Comparison of ENCODE assay signal across 8 cellular contexts in the genomic region with DNA sequence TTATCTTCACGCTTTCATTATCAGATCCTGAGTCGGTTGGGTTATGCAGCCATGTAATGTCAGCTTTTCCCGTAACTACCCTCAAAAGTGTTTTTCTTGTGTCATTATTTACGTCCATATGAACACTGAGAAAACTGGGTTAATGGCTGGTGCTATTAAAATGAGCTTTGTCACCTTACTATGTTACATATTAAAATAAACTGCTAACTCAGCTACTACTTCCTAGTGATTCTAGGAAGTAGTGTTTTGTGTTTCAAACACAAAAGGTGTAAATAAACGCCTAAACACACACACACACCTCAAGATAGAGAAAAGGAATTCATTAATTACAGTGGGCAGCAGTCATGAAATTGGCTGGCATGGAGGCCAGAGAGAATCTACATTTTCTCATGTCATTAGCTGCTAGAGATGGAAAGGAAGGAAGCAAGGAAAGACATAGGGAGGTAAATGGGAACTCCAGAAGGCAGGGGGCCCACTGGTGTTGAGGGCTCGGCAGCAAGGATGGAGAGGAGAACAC. TPM values are rescaled to one million over a fixed set of nuclear protein-coding genes. Genes with fewer than 3 reads are reported as not detected.
DNase-seq lines count a peak whose midpoint lies in the region; ATAC-seq and TF ChIP-seq lines count a peak whose summit lies in the region.

No MANE protein-coding gene starts in this region.

- CTCF ChIA-PET in MCF 10A (lab: Yijun Ruan, JAX): interaction anchor here (0.6 to 3.5 kb wide), 35 partner anchors 9 to 629 kb away, joined by 3 to 25 read pairs (median 4); partner anchors contain the start of genes AJUBA, HAUS4 and RBM23

- H3K27me3 ChIP-seq in breast epithelium (no peaks in the 10 kb centered on the region), left lung (no peaks in the 10 kb centered on the region), vagina (no peaks in the 10 kb centered on the region)

- ATAC-seq in left lung: peak; percentile 4

- TF ChIP-seq CTCF in breast epithelium (IDR thresholded peaks at IDR 0.05): no peak
- TF ChIP-seq CTCF in MCF 10A (IDR thresholded peaks at IDR 0.05; ENCODE audit: unreplicated experiment): no peak
- no peak for TF ChIP-seq CTCF in left lung (IDR thresholded peaks at IDR 0.05)
- no peak for TF ChIP-seq CTCF in vagina (IDR thresholded peaks at IDR 0.05)

- H3K4me1 ChIP-seq in breast epithelium: peaks cover 3 to 11% of the 10 kb centered on the region in 2 donors
- peaks cover 6 to 37% of the 10 kb centered on the region in 2 donors for H3K4me1 ChIP-seq in left lung
- H3K4me1 ChIP-seq in vagina: peaks cover 30% of the 10 kb centered on the region

- peaks cover 31% of the 10 kb centered on the region for H3K36me3 Mint-ChIP-seq in MCF 10A (ENCODE audit: insufficient read depth, unreplicated experiment)
- peaks cover 30% of the 10 kb centered on the region for H3K36me3 Mint-ChIP-seq in activated naive CD8-positive, alpha-beta T cell treated with anti-CD3 and anti-CD28 coated beads for 36 hours

- H3K36me3 ChIP-seq in breast epithelium (peaks cover 3% of the 10 kb centered on the region), left lung (peaks cover 0 to 17% of the 10 kb centered on the region in 2 donors), vagina (peaks cover 0 to 11% of the 10 kb centered on the region in 2 donors)

- H3K27ac Mint-ChIP-seq in MCF 10A (ENCODE audit: low read depth, unreplicated experiment): no peak overlapping the region
- no peak overlapping the region for H3K27ac Mint-ChIP-seq in activated naive CD8-positive, alpha-beta T cell treated with anti-CD3 and anti-CD28 coated beads for 36 hours

- H3K27ac ChIP-seq in breast epithelium (peak overlapping the region; percentile 95 to 97), angular gyrus (ENCODE audit: low read depth, low read length) (peak overlapping the region; percentile 90), left lung (peak overlapping the region; percentile 83 to 85), vagina (peak overlapping the region; percentile 91)

- no peak overlapping the region for H3K4me3 Mint-ChIP-seq in MCF 10A (ENCODE audit: unreplicated experiment)
- H3K4me3 Mint-ChIP-seq in activated naive CD8-positive, alpha-beta T cell treated with anti-CD3 and anti-CD28 coated beads for 36 hours: no peak overlapping the region

- H3K9me3 Mint-ChIP-seq in MCF 10A (ENCODE audit: unreplicated experiment): no peaks in the 10 kb centered on the region
- no peaks in the 10 kb centered on the region for H3K9me3 Mint-ChIP-seq in activated naive CD8-positive, alpha-beta T cell treated with anti-CD3 and anti-CD28 coated beads for 36 hours

- intact Hi-C loops in breast epithelium (cut with DNase I; ENCODE audit: low total_unique reads): loop anchor here (5.0 kb wide), 1 partner anchor 1192 kb away; no protein-coding TSS in a partner anchor
- intact Hi-C loops in MCF 10A (cut with micrococcal nuclease): loop anchor here (1.0 to 2.0 kb wide), 4 partner anchors 27 to 129 kb away; partner anchors contain the start of gene HAUS4
- intact Hi-C loops in left lung (cut with DNase I): no loop called here
- intact Hi-C loops in vagina (cut with DNase I): loop anchor here (5.0 kb wide), 1 partner anchor 52 kb away; the partner anchor contains the start of gene AJUBA

- POLR2A ChIA-PET in MCF 10A (lab: Yijun Ruan, JAX): interaction anchor here (0.6 to 5.8 kb wide), 33 partner anchors 11 to 341 kb away, joined by 3 to 90 read pairs (median 6); partner anchors contain the start of genes ACIN1, AJUBA, C14orf119 and CDH24

- DNase-seq in breast epithelium (ENCODE audit: low spot score in 2 of 2): no peak
- DNase-seq in MCF 10A (ENCODE audit: unreplicated experiment): no peak
- no peak for DNase-seq in left lung
- no peak for DNase-seq in vagina (ENCODE audit: extremely low spot score in 2 of 2)
- no peak for DNase-seq in activated naive CD8-positive, alpha-beta T cell treated with anti-CD3 and anti-CD28 coated beads for 36 hours
- DNase-seq in islet precursor cell: no peak
- DNase-seq in occipital lobe (lab: John Stamatoyannopoulos, UW): no peak

- BruUV-seq in MCF 10A (replicated peaks; lab: Mats Ljungman, UMichigan): no TSS peak

- peaks cover 15% of the 10 kb centered on the region for H3K4me1 Mint-ChIP-seq in MCF 10A (ENCODE audit: insufficient read depth, unreplicated experiment)
- H3K4me1 Mint-ChIP-seq in activated naive CD8-positive, alpha-beta T cell treated with anti-CD3 and anti-CD28 coated beads for 36 hours: peaks cover 31% of the 10 kb centered on the region

- peak overlapping the region; percentile 72 to 95 (median 93) for H3K4me3 ChIP-seq in breast epithelium
- H3K4me3 ChIP-seq in left lung: peak overlapping the region; percentile 27 to 76
- H3K4me3 ChIP-seq in vagina: peak overlapping the region; percentile 17 to 92

- no peaks in the 10 kb centered on the region for H3K27me3 Mint-ChIP-seq in MCF 10A (ENCODE audit: insufficient read depth, unreplicated experiment)
- no peaks in the 10 kb centered on the region for H3K27me3 Mint-ChIP-seq in activated naive CD8-positive, alpha-beta T cell treated with anti-CD3 and anti-CD28 coated beads for 36 hours

- H3K9me3 ChIP-seq in breast epithelium (no peaks in the 10 kb centered on the region), left lung (no peaks in the 10 kb centered on the region), vagina (no peaks in the 10 kb centered on the region)

- TF ChIP-seq POLR2A in breast epithelium (IDR thresholded peaks at IDR 0.05): no peak
- TF ChIP-seq POLR2A in vagina (IDR thresholded peaks at IDR 0.05): no peak

RNA-seq across cellular contexts. Expression of gene PRMT5, which starts 0.7 kb away (rescaled TPM):
- 10 to 100 TPM; 48.6 to 80.6 (median 71.4) TPM for total RNA-seq in breast epithelium
- total RNA-seq in MCF 10A (2022): 175 and 201 TPM in 2 replicates
- 10 to 100 TPM; 48.7 to 73.3 TPM for total RNA-seq in left lung
- 65.6 TPM for total RNA-seq in vagina
- total RNA-seq in activated naive CD8-positive, alpha-beta T cell treated with anti-CD3 and anti-CD28 coated beads for 36 hours: 100 to 1,000 TPM; 169 to 190 TPM
- total RNA-seq in occipital lobe: 39.8 TPM

RNA-seq across cellular contexts. Expression of gene RBM23, which starts 11.0 kb away (rescaled TPM):
- total RNA-seq in breast epithelium (100 to 1,000 TPM in 2 of 3 donors, 10 to 100 TPM in 1; 85.5 to 194 (median 174) TPM), MCF 10A (2022) (57.6 and 60.6 TPM in 2 replicates), left lung (10 to 100 TPM; 64.9 to 81.8 TPM), vagina (68.5 TPM), occipital lobe (78.6 TPM)
- total RNA-seq in activated naive CD8-positive, alpha-beta T cell treated with anti-CD3 and anti-CD28 coated beads for 36 hours: 10 to 100 TPM; 66.2 to 67.2 TPM

RNA-seq across cellular contexts. Expression of gene HAUS4, which starts 27.0 kb away (rescaled TPM):
- total RNA-seq in breast epithelium (10 to 100 TPM; 67.3 to 86.5 (median 68.3) TPM), MCF 10A (2022) (39.0 and 44.4 TPM in 2 replicates), left lung (10 to 100 TPM; 47.6 to 51.4 TPM), vagina (65.6 TPM), occipital lobe (20.9 TPM)
- 10 to 100 TPM; 51.9 to 53.6 TPM for total RNA-seq in activated naive CD8-positive, alpha-beta T cell treated with anti-CD3 and anti-CD28 coated beads for 36 hours

RNA-seq across cellular contexts. Expression of gene REM2, which starts 46.9 kb away (rescaled TPM):
- total RNA-seq in breast epithelium: 1 to 10 TPM in 2 of 3 donors, under 1 TPM in 1; 0.96 to 1.3 (median 1.2) TPM
- total RNA-seq in MCF 10A (2022): 0.26 and 0.47 TPM in 2 replicates
- total RNA-seq in left lung: under 1 TPM; 0.29 to 0.73 TPM
- 3.9 TPM for total RNA-seq in vagina
- under 1 TPM; 0.14 to 0.19 TPM for total RNA-seq in activated naive CD8-positive, alpha-beta T cell treated with anti-CD3 and anti-CD28 coated beads for 36 hours
- 1.7 TPM for total RNA-seq in occipital lobe

RNA-seq across cellular contexts. Expression of gene AJUBA, which starts 52.4 kb away (rescaled TPM):
- 10 to 100 TPM in 2 of 3 donors, 1 to 10 TPM in 1; 3.2 to 24.0 (median 18.7) TPM for total RNA-seq in breast epithelium
- 82.1 and 138 TPM in 2 replicates for total RNA-seq in MCF 10A (2022)
- total RNA-seq in left lung: 10 to 100 TPM; 37.9 to 39.5 TPM
- total RNA-seq in vagina: 21.9 TPM
- total RNA-seq in activated naive CD8-positive, alpha-beta T cell treated with anti-CD3 and anti-CD28 coated beads for 36 hours: 1 to 10 TPM in 1 of 2 experiments, under 1 TPM in 1; 0.90 to 1.0 TPM
- 8.1 TPM for total RNA-seq in occipital lobe

Comparison
In these comparisons a context has a peak if more than half of its experiments do, and no peak if none do; other contexts are left out.
1. intact Hi-C loops: an anchor here in breast epithelium (5.0 kb wide), MCF 10A (1.0 to 2.0 kb wide) and vagina (5.0 kb wide); none called in left lung.